Comparison of ENCODE assay signal across 8 cellular contexts in genomic region chr16:81313731-81314602, GRCh38. TPM values are rescaled to one million over a fixed set of nuclear protein-coding genes. Genes with fewer than 3 reads are reported as not detected.
DNase-seq lines count a peak whose midpoint lies in the region; ATAC-seq and TF ChIP-seq lines count a peak whose summit lies in the region.

No MANE protein-coding gene starts in this region.

- H3K9me3 ChIP-seq in BLaER1 treated with 17β-estradiol and CSF1 and Interleukin-3, amounts not matched to agents 10 nM and 100 nM (replicated peaks in 1 of 11), result no peaks in the 10 kb centered on the region
- H3K9me3 ChIP-seq in HUES48 (ENCODE audit: control insufficient read depth, insufficient read depth, low read length) (no peaks in the 10 kb centered on the region), lower lobe of right lung (no peaks in the 10 kb centered on the region)

- peak overlapping the region; percentile 87 to 98 (median 96) for H3K4me3 ChIP-seq in BLaER1 treated with 17β-estradiol and CSF1 and Interleukin-3, amounts not matched to agents 10 nM and 100 nM
- H3K4me3 ChIP-seq in HUES48 (ENCODE audit: low read depth, low read length) (peak overlapping the region; percentile 91), lower lobe of right lung (peak overlapping the region; percentile 80), urinary bladder (ENCODE audit: low read depth, low read length) (peak overlapping the region; percentile 97)

- H3K36me3 ChIP-seq in BLaER1 treated with 17β-estradiol and CSF1 and Interleukin-3, amounts not matched to agents 10 nM and 100 nM, result peaks cover 0 to 7% (median 0%) of the 10 kb centered on the region in 11 experiments; a peak in 2 of 22 replicates
- H3K36me3 ChIP-seq in HUES48 (ENCODE audit: control insufficient read depth, insufficient read depth, low read length), result peaks cover 11% of the 10 kb centered on the region
- H3K36me3 ChIP-seq in lower lobe of right lung, result no peaks in the 10 kb centered on the region
- no peaks in the 10 kb centered on the region for H3K36me3 ChIP-seq in urinary bladder (ENCODE audit: insufficient read depth)

- peaks cover 17 to 33% (median 26%) of the 10 kb centered on the region in 10 experiments for H3K4me1 ChIP-seq in BLaER1 treated with 17β-estradiol and CSF1 and Interleukin-3, amounts not matched to agents 10 nM and 100 nM
- peaks cover 16% of the 10 kb centered on the region for H3K4me1 ChIP-seq in HUES48 (ENCODE audit: control insufficient read depth, insufficient read depth, low read length)
- peaks cover 34% of the 10 kb centered on the region for H3K4me1 ChIP-seq in lower lobe of right lung
- no peaks in the 10 kb centered on the region for H3K4me1 ChIP-seq in urinary bladder (ENCODE audit: insufficient read depth)

- peaks cover 15 to 42% (median 35%) of the 10 kb centered on the region in 11 experiments; a peak in 19 of 22 replicates for H4K20me1 ChIP-seq in BLaER1 treated with 17β-estradiol and CSF1 and Interleukin-3, amounts not matched to agents 10 nM and 100 nM

- peaks cover 5% of the 10 kb centered on the region for H3K36me3 Mint-ChIP-seq in brain

- H3K4me1 Mint-ChIP-seq in brain, result peaks cover 69% of the 10 kb centered on the region

- TF ChIP-seq CTCF in brain (conservative IDR thresholded peaks at IDR 0.05) (no peak), lower lobe of right lung (IDR thresholded peaks at IDR 0.05) (no peak)

- intact Hi-C loops in lower lobe of right lung (cut with DNase I), result no loop called here

- H3K27me3 Mint-ChIP-seq in brain, result peaks cover 18% of the 10 kb centered on the region

- ATAC-seq in lower lobe of right lung (no peak), GM19397 (IDR thresholded peaks at IDR 0.05; ENCODE audit: unreplicated experiment) (no peak)

- H3K27ac Mint-ChIP-seq in brain, result peak overlapping the region; percentile 94 to 97 (median 95)

- WGBS in urinary bladder, result 3% methylated on average over 16 of the region's 16 CpGs

- peak overlapping the region; percentile 96 to 98 (median 96) for H3K4me3 Mint-ChIP-seq in brain

- H3K9ac ChIP-seq in BLaER1 treated with 17β-estradiol and CSF1 and Interleukin-3, amounts not matched to agents 10 nM and 100 nM, result peak overlapping the region; percentile 85 to 93 (median 88)
- peak overlapping the region; percentile 87 for H3K9ac ChIP-seq in HUES48 (ENCODE audit: low read depth, low read length)

- H3K9me3 Mint-ChIP-seq in brain, result no peaks in the 10 kb centered on the region

- no peak for DNase-seq in lower lobe of right lung
- no peak for DNase-seq in GDM1 (lab: John Stamatoyannopoulos, UW)
- no peak for DNase-seq in HK-2 (ENCODE audit: unreplicated experiment)

- peak overlapping the region in 10 of 11 experiments; percentile 78 to 87 (median 83); a peak in 21 of 22 replicates for H3K27ac ChIP-seq in BLaER1 treated with 17β-estradiol and CSF1 and Interleukin-3, amounts not matched to agents 10 nM and 100 nM
- H3K27ac ChIP-seq in HUES48 (ENCODE audit: low read depth, low read length) (peak overlapping the region; percentile 89), lower lobe of right lung (peak overlapping the region; percentile 91), urinary bladder (ENCODE audit: low read depth) (peak overlapping the region; percentile 3)

- peak overlapping the region; percentile 85 to 98 (median 92) for H3K4me2 ChIP-seq in BLaER1 treated with 17β-estradiol and CSF1 and Interleukin-3, amounts not matched to agents 10 nM and 100 nM

- no peaks in the 10 kb centered on the region for H3K27me3 ChIP-seq in BLaER1 treated with 17β-estradiol and CSF1 and Interleukin-3, amounts not matched to agents 10 nM and 100 nM
- H3K27me3 ChIP-seq in HUES48 (ENCODE audit: control insufficient read depth, insufficient read depth, low read length), result peaks cover 5% of the 10 kb centered on the region; the same call in 1 of the 2 replicates
- H3K27me3 ChIP-seq in lower lobe of right lung (ENCODE audit: low read depth), result no peaks in the 10 kb centered on the region

RNA-seq across cellular contexts. Expression of gene GAN, which starts 0.8 kb away (rescaled TPM):
- polyA plus RNA-seq in brain (ENCODE audit: insufficient read depth, low read depth, low replicate concordance), result 1.3 TPM
- total RNA-seq in lower lobe of right lung, result 6.5 TPM
- 13.2 TPM for total RNA-seq in urinary bladder
- 1.1 TPM for polyA plus RNA-seq in urinary bladder

Comparison
In these comparisons a context has a peak if more than half of its experiments do, and no peak if none do; other contexts are left out.
1. H3K27ac ChIP-seq: peak in every context shown above with its lines; median percentile 91 in lower lobe of right lung; 89 in HUES48; 83 in BLaER1 treated with 17β-estradiol and CSF1 and Interleukin-3, amounts not matched to agents 10 nM and 100 nM; 3 in urinary bladder.